In genomic region chr2:170432823-170433222, GRCh38 we compare ENCODE assay signal across 19 cellular contexts.
DNase-seq lines count a peak whose midpoint lies in the region; ATAC-seq and TF ChIP-seq lines count a peak whose summit lies in the region.
"Had no signal": no experiment of that assay in that cellular context is flagged by ENCODE, and none has a peak within 500 bp of the region (broad histone marks: within the 10 kb centered on the region; RNA-seq: fewer than 3 reads in every experiment).

No MANE protein-coding gene starts in this region.

- H2BK5ac ChIP-seq in mesendoderm (ENCODE audit: low read length) = no peak overlapping the region

- BruUV-seq in mammary epithelial cell (replicated peaks; lab: Mats Ljungman, UMichigan) = no TSS peak

- H4K5ac ChIP-seq in mesendoderm (ENCODE audit: low read length) = no peak overlapping the region

- no peak overlapping the region for H3K4me3 ChIP-seq in mammary epithelial cell (replicated peaks in 1 of 3; ENCODE audit: insufficient read depth in 1 of 3, low read depth in 2 of 3, low read length in 3 of 3)
- no peak overlapping the region for H3K4me3 ChIP-seq in breast epithelium
- H3K4me3 ChIP-seq in epithelial cell of esophagus (ENCODE audit: low read length) = no peak overlapping the region
- no peak overlapping the region for H3K4me3 ChIP-seq in mesendoderm (ENCODE audit: low read length)
- H3K4me3 ChIP-seq in transverse colon = no peak overlapping the region
- H3K4me3 ChIP-seq in left lung = no peak overlapping the region
- H3K4me3 ChIP-seq: BLaER1, GM23248 had no signal

- dilution Hi-C loops in mammary epithelial cell (cut with HindIII; ENCODE audit: low sequenced_read_pairs) = no loop called here

- H3K27ac ChIP-seq in mammary epithelial cell (ENCODE audit: insufficient read depth, low read depth, low read length) (no peak overlapping the region), breast epithelium (no peak overlapping the region), mesendoderm (ENCODE audit: low read depth, low read length) (no peak overlapping the region), transverse colon (no peak overlapping the region), left lung (no peak overlapping the region)
- H3K27ac ChIP-seq: 22Rv1, BLaER1, C4-2B, GM23248 had no signal

- CTCF ChIA-PET in mammary epithelial cell (lab: Charles Lee; ENCODE audit: low non-redundant PET) = no interaction called here

- no peaks in the 10 kb centered on the region for H3K9me3 ChIP-seq in mammary epithelial cell (replicated peaks; ENCODE audit: insufficient read depth, low read length)
- H3K9me3 ChIP-seq in breast epithelium = no peaks in the 10 kb centered on the region
- no peaks in the 10 kb centered on the region for H3K9me3 ChIP-seq in transverse colon
- H3K9me3 ChIP-seq in left lung = no peaks in the 10 kb centered on the region
- H3K9me3 ChIP-seq: BLaER1, Caco-2 had no signal

- H3K9ac ChIP-seq in mammary epithelial cell (ENCODE audit: insufficient read depth, low read length) (no peak overlapping the region), mesendoderm (ENCODE audit: low read length) (no peak overlapping the region)
- H3K9ac ChIP-seq: BLaER1, GM23248 had no signal

- no peak overlapping the region for H4K8ac ChIP-seq in mesendoderm (ENCODE audit: low read depth, low read length)

- H2AFZ ChIP-seq in mammary epithelial cell (ENCODE audit: low read depth, low read length) = no peak overlapping the region
- H2AFZ ChIP-seq: GM23248 had no signal

- H4K20me1 ChIP-seq in mammary epithelial cell (ENCODE audit: insufficient read depth, low read length) = no peaks in the 10 kb centered on the region
- H4K20me1 ChIP-seq: BLaER1 had no signal

- TF ChIP-seq POLR2A in breast epithelium (IDR thresholded peaks at IDR 0.05) (no peak), transverse colon (IDR thresholded peaks at IDR 0.05) (no peak)

- H2BK120ac ChIP-seq in mesendoderm (ENCODE audit: low read depth, low read length) = no peak overlapping the region

- H3K23ac ChIP-seq in mesendoderm (ENCODE audit: low read length) = no peak overlapping the region

- H3K27me3 ChIP-seq in mammary epithelial cell (ENCODE audit: insufficient read depth, low read length) = peaks cover 3% of the 10 kb centered on the region
- no peaks in the 10 kb centered on the region for H3K27me3 ChIP-seq in breast epithelium
- H3K27me3 ChIP-seq in mesendoderm (ENCODE audit: insufficient read depth, low read length, poor library complexity) = no peaks in the 10 kb centered on the region
- H3K27me3 ChIP-seq in transverse colon = no peaks in the 10 kb centered on the region
- no peaks in the 10 kb centered on the region for H3K27me3 ChIP-seq in left lung
- H3K27me3 ChIP-seq: BLaER1 had no signal

- no peaks in the 10 kb centered on the region for H3K79me2 ChIP-seq in mammary epithelial cell (ENCODE audit: insufficient read depth, low read length)
- no peaks in the 10 kb centered on the region for H3K79me2 ChIP-seq in mesendoderm (ENCODE audit: control insufficient read depth, insufficient read depth, low read length)

- no peaks in the 10 kb centered on the region for H3K79me1 ChIP-seq in mesendoderm (ENCODE audit: low read length)

- H3K4ac ChIP-seq in mesendoderm (ENCODE audit: low read depth, low read length) = no peak overlapping the region

- in situ Hi-C loops in mammary epithelial cell (cut with MboI; ENCODE audit: low sequenced_read_pairs in 2 of 2) (no loop called here), transverse colon (cut with MboI; ENCODE audit: low pct_ligation_motif_present in 1 of 4, low pct_unique_long_range_greater_than_20kb in 1 of 4, low sequenced_read_pairs in 3 of 4) (no loop called here)

- TF ChIP-seq CTCF in mammary epithelial cell (conservative IDR thresholded peaks at IDR 0.05 in 1 of 2, IDR thresholded peaks at IDR 0.05 in 1 of 2; ENCODE audit: extremely low read depth in 1 of 2, insufficient read depth in 1 of 2, low read depth in 1 of 2, low read length in 2 of 2) (no peak), breast epithelium (IDR thresholded peaks at IDR 0.05) (no peak), epithelial cell of esophagus (IDR thresholded peaks at IDR 0.05; ENCODE audit: insufficient read depth, low read depth, low read length, missing control alignments) (no peak), transverse colon (IDR thresholded peaks at IDR 0.05) (no peak), left lung (IDR thresholded peaks at IDR 0.05) (no peak)

- DNase-seq in mammary epithelial cell (peak; percentile 25), breast epithelium (ENCODE audit: low spot score in 2 of 2) (no peak), epithelial cell of esophagus (ENCODE audit: low read depth) (peak; percentile 74), mesendoderm (no peak), transverse colon (no peak), LoVo (ENCODE audit: low spot score) (no peak), Right ventricle myocardium superior (no peak), left lung (no peak)
- DNase-seq: Caco-2; CD4-positive, CD25-positive, alpha-beta regulatory T cell; CD8-positive, alpha-beta T cell; DMS153; DND-41; GM23248; H7; HCEC 1CT had no signal

- no peak overlapping the region for H3K18ac ChIP-seq in mesendoderm (ENCODE audit: low read length)

- WGBS in mammary epithelial cell (ENCODE audit: low coverage, missing lambda C conversion rate) = 95% methylated on average over 2 of the region's 4 CpGs
- WGBS in mesendoderm (ENCODE audit: extremely low coverage, insufficient coverage, low lambda C conversion rate) = no CpG with 5 or more reads among the region's 4 CpGs
- 89 to 91% methylated on average over 1 to 4 of the region's 4 CpGs for WGBS in transverse colon (ENCODE audit: low coverage in 1 of 2), 2 donors

- no peak for TF ChIP-seq EP300 in transverse colon (IDR thresholded peaks at IDR 0.05; ENCODE audit: low read depth)

- H3K56ac ChIP-seq in mesendoderm (ENCODE audit: low read length) = no peak overlapping the region

- H3K4me1 ChIP-seq in mammary epithelial cell (ENCODE audit: insufficient read depth, low read length) (no peaks in the 10 kb centered on the region), breast epithelium (no peaks in the 10 kb centered on the region), mesendoderm (ENCODE audit: control insufficient read depth, low read depth, low read length) (peaks cover 19% of the 10 kb centered on the region), transverse colon (peaks cover 0 to 41% (median 15%) of the 10 kb centered on the region in 4 donors), left lung (no peaks in the 10 kb centered on the region)

- H2BK15ac ChIP-seq in mesendoderm (replicated peaks; ENCODE audit: low read depth) = peak overlapping the region; percentile 19

- H2AK5ac ChIP-seq in mesendoderm (ENCODE audit: low read length) = no peak overlapping the region

- no peak overlapping the region for H3K4me2 ChIP-seq in mammary epithelial cell (ENCODE audit: insufficient read depth, low read depth, low read length)
- no peak overlapping the region for H3K4me2 ChIP-seq in mesendoderm (ENCODE audit: low read length)
- H3K4me2 ChIP-seq: BLaER1 had no signal

- H3K36me3 ChIP-seq in mammary epithelial cell (ENCODE audit: insufficient read depth, low read length) = no peaks in the 10 kb centered on the region
- H3K36me3 ChIP-seq in breast epithelium = no peaks in the 10 kb centered on the region
- no peaks in the 10 kb centered on the region for H3K36me3 ChIP-seq in mesendoderm (ENCODE audit: control insufficient read depth, insufficient read depth, low read length)
- no peaks in the 10 kb centered on the region for H3K36me3 ChIP-seq in transverse colon
- no peaks in the 10 kb centered on the region for H3K36me3 ChIP-seq in left lung
- H3K36me3 ChIP-seq: BLaER1 had no signal

- intact Hi-C loops in mammary epithelial cell (cut with micrococcal nuclease) = no loop called here
- intact Hi-C loops in breast epithelium (cut with DNase I; ENCODE audit: low total_unique reads) = no loop called here
- intact Hi-C loops in transverse colon (cut with DNase I; ENCODE audit: low total_unique reads) = no loop called here
- intact Hi-C loops in Right ventricle myocardium superior (cut with DNase I) = no loop called here
- intact Hi-C loops in left lung (cut with DNase I) = no loop called here

- ATAC-seq in Right ventricle myocardium superior (ENCODE audit: poor library complexity) = no peak
- no peak for ATAC-seq in left lung
- ATAC-seq: CD8-positive, alpha-beta T cell had no signal

Comparison
In these comparisons a context has a peak if more than half of its experiments do, and no peak if none do; other contexts are left out.
1. DNase-seq: peak in mammary epithelial cell (single experiment) and epithelial cell of esophagus (single experiment); none in breast epithelium (0 of 2), mesendoderm (single experiment), transverse colon (single experiment), LoVo (single experiment), Right ventricle myocardium superior (single experiment) and left lung (0 of 2).